15 cellular contexts compared by ENCODE assay signal in the genomic region with DNA sequence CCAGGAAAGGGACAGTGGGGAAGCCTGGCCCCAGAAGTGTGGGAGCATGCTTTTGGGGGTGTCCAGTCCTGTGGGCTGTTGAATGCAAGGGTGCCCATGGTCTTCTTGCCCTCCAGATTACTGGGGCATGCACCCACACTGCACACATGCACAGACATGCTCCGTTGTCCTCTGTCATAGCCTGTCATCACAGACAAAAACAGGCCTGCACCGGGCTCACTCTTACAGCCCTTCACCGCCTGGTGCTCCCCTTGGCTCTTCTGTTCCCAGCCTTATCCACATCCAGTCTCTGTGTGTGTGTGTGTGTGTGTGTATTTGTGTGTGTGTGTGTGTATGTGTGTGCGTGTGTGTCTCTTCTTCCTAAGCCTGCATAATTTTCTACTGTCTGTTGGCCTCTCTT. TPM values are rescaled to one million over a fixed set of nuclear protein-coding genes. Genes with fewer than 3 reads are reported as not detected.
DNase-seq lines count a peak whose midpoint lies in the region; ATAC-seq, FAIRE-seq and TF ChIP-seq lines count a peak whose summit lies in the region.
"Had no signal": no experiment of that assay in that cellular context is flagged by ENCODE, and none has a peak within 500 bp of the region (broad histone marks: within the 10 kb centered on the region; RNA-seq: fewer than 3 reads in every experiment).

No MANE protein-coding gene starts in this region.

- H2AFZ ChIP-seq in HepG2 (ENCODE audit: low read length), result no peak overlapping the region
- H2AFZ ChIP-seq in mammary epithelial cell (ENCODE audit: low read depth, low read length), result no peak overlapping the region

- dilution Hi-C loops in mammary epithelial cell (cut with HindIII; ENCODE audit: low sequenced_read_pairs), result loop anchor here (5.0 kb wide), 1 partner anchor 85 kb away; no protein-coding TSS in a partner anchor

- no TSS peak for BruUV-seq in HepG2 (replicated peaks; lab: Mats Ljungman, UMichigan)
- BruUV-seq in mammary epithelial cell (replicated peaks; lab: Mats Ljungman, UMichigan), result no TSS peak

- H4K20me1 ChIP-seq in HepG2 (ENCODE audit: insufficient read depth, low read length), result peaks cover 2% of the 10 kb centered on the region; the same call in 1 of the 2 replicates
- no peaks in the 10 kb centered on the region for H4K20me1 ChIP-seq in mammary epithelial cell (ENCODE audit: insufficient read depth, low read length)

- no peak overlapping the region for H3K27ac ChIP-seq in right lobe of liver
- H3K27ac ChIP-seq in HepG2 (ENCODE audit: extremely low read length, insufficient read depth, low read length), result no peak overlapping the region
- no peak overlapping the region for H3K27ac ChIP-seq in mammary epithelial cell (ENCODE audit: insufficient read depth, low read depth, low read length)
- H3K27ac ChIP-seq: pancreas had no signal

- no peak for FAIRE-seq in HepG2 (lab: Jason Lieb, UNC)
- FAIRE-seq in D721Med (lab: Jason Lieb, UNC), result no peak
- no peak for FAIRE-seq in urothelium cell line (lab: Jason Lieb, UNC)
- FAIRE-seq: colon, pancreas had no signal

- H3K4me2 ChIP-seq in HepG2 (ENCODE audit: low read depth, low read length) (no peak overlapping the region), mammary epithelial cell (ENCODE audit: insufficient read depth, low read depth, low read length) (no peak overlapping the region)

- TF ChIP-seq CTCF in right lobe of liver (IDR thresholded peaks at IDR 0.05) (no peak), HepG2 (CRISPR knock-in tag; IDR thresholded peaks at IDR 0.05) (no peak), mammary epithelial cell (conservative IDR thresholded peaks at IDR 0.05 in 1 of 2, IDR thresholded peaks at IDR 0.05 in 1 of 2; ENCODE audit: extremely low read depth in 1 of 2, insufficient read depth in 1 of 2, low read depth in 1 of 2, low read length in 2 of 2) (peak; percentile 12 to 45), D721Med (IDR thresholded peaks at IDR 0.05; ENCODE audit: insufficient read depth, missing control alignments) (no peak)

- TF ChIP-seq EP300 in HepG2 (IDR thresholded peaks at IDR 0.05; ENCODE audit: low read depth in 2 of 2, low read length in 2 of 2), result no peak
- no peak for TF ChIP-seq EP300 in HepG2 (CRISPR knock-in tag; IDR thresholded peaks at IDR 0.05; ENCODE audit: borderline replicate concordance)

- ATAC-seq in right lobe of liver (peak in 3 of 4 donors; percentile 11 to 14 (median 12)), HepG2 (no peak; the same call in 2 of the 3 replicates), HG02759 (IDR thresholded peaks at IDR 0.05; ENCODE audit: unreplicated experiment) (peak; percentile 41)

- TF ChIP-seq POLR2A in right lobe of liver (IDR thresholded peaks at IDR 0.05) (no peak), HepG2 (IDR thresholded peaks at IDR 0.05; ENCODE audit: insufficient read depth in 1 of 2, low read depth in 2 of 2, low read length in 2 of 2) (no peak)

- no peaks in the 10 kb centered on the region for H3K36me3 ChIP-seq in right lobe of liver
- no peaks in the 10 kb centered on the region for H3K36me3 ChIP-seq in HepG2 (replicated peaks in 1 of 2; ENCODE audit: control insufficient read depth in 1 of 2, insufficient read depth in 2 of 2, low read length in 2 of 2)
- no peaks in the 10 kb centered on the region for H3K36me3 ChIP-seq in mammary epithelial cell (ENCODE audit: insufficient read depth, low read length)
- H3K36me3 ChIP-seq: pancreas had no signal

- H3K9ac ChIP-seq in HepG2 (ENCODE audit: insufficient read depth, low read depth, low read length) (no peak overlapping the region), mammary epithelial cell (ENCODE audit: insufficient read depth, low read length) (no peak overlapping the region)

- no peak overlapping the region for H3K4me3 ChIP-seq in right lobe of liver
- no peak overlapping the region for H3K4me3 ChIP-seq in HepG2 (replicated peaks in 1 of 3; ENCODE audit: insufficient read depth in 1 of 3, low read depth in 2 of 3, low read length in 3 of 3)
- H3K4me3 ChIP-seq in mammary epithelial cell (replicated peaks in 1 of 3; ENCODE audit: insufficient read depth in 1 of 3, low read depth in 2 of 3, low read length in 3 of 3), result no peak overlapping the region
- H3K4me3 ChIP-seq: mucosa of descending colon, pancreas had no signal

- peaks cover 0 to 6% (median 0%) of the 10 kb centered on the region in 4 donors for H3K4me1 ChIP-seq in right lobe of liver
- H3K4me1 ChIP-seq in HepG2 (ENCODE audit: insufficient read depth, low read length), result no peaks in the 10 kb centered on the region
- H3K4me1 ChIP-seq in mammary epithelial cell (ENCODE audit: insufficient read depth, low read length), result peaks cover 27% of the 10 kb centered on the region

- intact Hi-C loops in right lobe of liver (cut with DNase I) (no loop called here), HepG2 (cut with micrococcal nuclease; ENCODE audit: unreplicated experiment) (no loop called here), mammary epithelial cell (cut with micrococcal nuclease) (loop anchor here (5.0 to 10.0 kb wide), 2 partner anchors 242 to 355 kb away; no protein-coding TSS in a partner anchor)

- CTCF ChIA-PET in HepG2 (lab: Yijun Ruan, JAX; ENCODE audit: low intra/inter-chr PET ratio, low total read pairs) (no interaction called here), mammary epithelial cell (lab: Charles Lee; ENCODE audit: low non-redundant PET) (no interaction called here)

- H3K79me2 ChIP-seq in HepG2 (ENCODE audit: insufficient read depth, low read length) (no peaks in the 10 kb centered on the region), mammary epithelial cell (ENCODE audit: insufficient read depth, low read length) (no peaks in the 10 kb centered on the region)

- H3K9me3 ChIP-seq in right lobe of liver, result no peaks in the 10 kb centered on the region
- H3K9me3 ChIP-seq in HepG2 (ENCODE audit: low read length), result no peaks in the 10 kb centered on the region
- H3K9me3 ChIP-seq in mammary epithelial cell (replicated peaks; ENCODE audit: insufficient read depth, low read length), result no peaks in the 10 kb centered on the region
- H3K9me3 ChIP-seq: mucosa of descending colon, pancreas had no signal

- POLR2A ChIA-PET in HepG2 (lab: Yijun Ruan, JAX), result no interaction called here

- in situ Hi-C loops in HepG2 (cut with HindIII; ENCODE audit: extremely low pct_ligation_motif_present, low pct_unique_long_range_greater_than_20kb) (no loop called here), mammary epithelial cell (cut with MboI; ENCODE audit: low sequenced_read_pairs in 2 of 2) (loop anchor here in 1 of 2 donors (25.0 kb wide), 1 partner anchor 235 kb away; no protein-coding TSS in a partner anchor)

- 100% methylated on average over 3 of the region's 4 CpGs for WGBS in right lobe of liver (ENCODE audit: insufficient coverage, low coverage, low lambda C conversion rate, missing lambda C conversion rate)
- 0% methylated on average over 1 of the region's 4 CpGs for WGBS in HepG2 (ENCODE audit: low lambda C conversion rate)
- 10% methylated on average over 3 of the region's 4 CpGs for WGBS in mammary epithelial cell (ENCODE audit: low coverage, missing lambda C conversion rate)

- TF ChIP-seq RAD21 in HepG2 (CRISPR knock-in tag; IDR thresholded peaks at IDR 0.05), result no peak

- H3K27me3 ChIP-seq in right lobe of liver, result no peaks in the 10 kb centered on the region
- H3K27me3 ChIP-seq in HepG2 (ENCODE audit: control insufficient read depth in 1 of 2, insufficient read depth in 2 of 2, low read length in 2 of 2), result peaks cover 5 to 55% of the 10 kb centered on the region in 2 experiments; a peak in 3 of 5 replicates
- no peaks in the 10 kb centered on the region for H3K27me3 ChIP-seq in mammary epithelial cell (ENCODE audit: insufficient read depth, low read length)
- H3K27me3 ChIP-seq: pancreas had no signal

- DNase-seq in right lobe of liver (no peak), HepG2 (ENCODE audit: low spot score) (no peak), mammary epithelial cell (peak; percentile 74), ureter (ENCODE audit: low spot score) (peak; percentile 61), D721Med (ENCODE audit: insufficient read length, low spot score) (no peak), urothelium cell line (ENCODE audit: low spot score) (no peak)
- DNase-seq in stimulated activated naive CD4-positive, alpha-beta T cell treated with Interleukin-2 at 50 U/mL for 16 hours (lab: John Stamatoyannopoulos, UW), result no peak
- DNase-seq: activated CD8-positive, alpha-beta memory T cell treated with anti-CD3 and anti-CD28 coated beads, Interleukin-2, amount 50 U/mL, for 48 hours; DMS 273 treated with DMSO at 0.1 percent for 48 hours; NCI-H1105 treated with DMSO at 0.1 percent for 48 hours; NCI-H226; pancreas had no signal

TF ChIP-seq in HepG2, 621 proteins besides CTCF, POLR2A, EP300 and RAD21:
- TF ChIP-seq REPIN1 (CRISPR knock-in tag; IDR thresholded peaks at IDR 0.05; ENCODE audit: borderline replicate concordance, low read depth), result no peak

RNA-seq across cellular contexts. Expression of a gene that starts 23.3 kb away (rescaled TPM):
- total RNA-seq in right lobe of liver (1 to 10 TPM; 4.3 to 8.4 (median 6.1) TPM), HepG2 (2016; rRNA removed; fragmentation: Illumina TruSeq; extraction: Trizol) (4.1 and 7.3 TPM in 2 replicates), mammary epithelial cell (100 to 1,000 TPM in 1 of 2 donors, 10 to 100 TPM in 1; 60.8 to 162 TPM), ureter (232 TPM)
- 1.8 and 2.9 TPM in 2 replicates for total RNA-seq in HepG2 (2016; cell fraction: cytosol; rRNA removed; fragmentation: Illumina TruSeq; extraction: Trizol; ENCODE audit: low read depth)
- total RNA-seq in HepG2 (2016; cell fraction: insoluble cytoplasmic fraction; rRNA removed; fragmentation: Illumina TruSeq; extraction: Trizol), result 4.3 and 5.3 TPM in 2 replicates
- 5.3 and 6.4 TPM in 2 replicates for total RNA-seq in HepG2 (2016; cell fraction: membrane; rRNA removed; fragmentation: Illumina TruSeq; extraction: Trizol)
- total RNA-seq in HepG2 (2016; cell fraction: nucleus; rRNA removed; fragmentation: Illumina TruSeq; extraction: Trizol), result 5.4 and 6.5 TPM in 2 replicates
- polyA plus RNA-seq in HepG2 (2011; rRNA removed) (3.9 and 4.7 TPM in 2 replicates), mammary epithelial cell (103 TPM)
- polyA plus RNA-seq in HepG2 (2011; cell fraction: cytosol; rRNA removed), result 2.3 and 2.9 TPM in 2 replicates
- 3.6 and 4.2 TPM in 2 replicates for polyA plus RNA-seq in HepG2 (2011; cell fraction: nucleus; rRNA removed)
- 3.3 and 4.2 TPM in 2 replicates for polyA plus RNA-seq in HepG2 (2012)
- 1.8 and 1.9 TPM in 2 replicates for polyA plus RNA-seq in HepG2 (2016; cell fraction: cytosol; fragmentation: Illumina TruSeq; extraction: Trizol; ENCODE audit: low read depth)
- 4.9 and 6.0 TPM in 2 replicates for polyA plus RNA-seq in HepG2 (2016; cell fraction: insoluble cytoplasmic fraction; fragmentation: Illumina TruSeq; extraction: Trizol; ENCODE audit: low read depth)
- polyA plus RNA-seq in HepG2 (2016; cell fraction: membrane; fragmentation: Illumina TruSeq; extraction: Trizol; ENCODE audit: low read depth), result 4.1 and 4.8 TPM in 2 replicates
- polyA plus RNA-seq in HepG2 (2016; cell fraction: nucleus; fragmentation: Illumina TruSeq; extraction: Trizol; ENCODE audit: insufficient read depth, low read depth), result 9.3 and 9.9 TPM in 2 replicates
- 4.1 and 6.6 TPM in 2 replicates for polyA minus RNA-seq in HepG2 (2011; rRNA and poly(A)+ RNA removed; ENCODE audit: low replicate concordance)
- polyA minus RNA-seq in HepG2 (2011; cell fraction: cytosol; rRNA and poly(A)+ RNA removed), result 3.0 and 4.1 TPM in 2 replicates
- 6.1 and 6.6 TPM in 2 replicates for polyA minus RNA-seq in HepG2 (2011; cell fraction: nucleus; rRNA and poly(A)+ RNA removed)
- polyA minus RNA-seq in mammary epithelial cell, result 278 TPM

Comparison
In these comparisons a context has a peak if more than half of its experiments do, and no peak if none do; other contexts are left out.
1. DNase-seq: peak in mammary epithelial cell (single experiment) and ureter (single experiment); none in right lobe of liver (0 of 3), HepG2 (single experiment), D721Med (single experiment), urothelium cell line (single experiment) and stimulated activated naive CD4-positive, alpha-beta T cell treated with Interleukin-2 at 50 U/mL for 16 hours (single experiment).
2. CTCF ChIP-seq: peak in mammary epithelial cell (2 of 2); none in right lobe of liver (0 of 4), HepG2 (single experiment) and D721Med (single experiment).
3. RNA of a gene that starts 23.3 kb away (total RNA-seq): 232 TPM in ureter (single experiment) and 60.8 to 162 TPM in mammary epithelial cell; 1.8 to 7.3 TPM in HepG2 and 4.3 to 8.4 TPM in right lobe of liver; every median in the first group is over 4 times any median in the second.